8 cellular contexts compared by ENCODE assay signal in genomic region chr12:80709811-80710726, GRCh38. TPM values are rescaled to one million over a fixed set of nuclear protein-coding genes. Genes with fewer than 3 reads are reported as not detected.
A peak's percentile ranks its signal among the peaks of the same experiment; 100 is the strongest.
DNase-seq lines count a peak whose midpoint lies in the region; FAIRE-seq and TF ChIP-seq lines count a peak whose summit lies in the region.

No MANE protein-coding gene starts in this region.

- H2AFZ ChIP-seq in H9 (ENCODE audit: low read length), result no peak overlapping the region
- 0 out of 2 replicates have a peak overlapping the region, but pooled peaks have one; percentile 39 for H2AFZ ChIP-seq in OCI-LY1 (ENCODE audit: low read length)
- H2AFZ ChIP-seq in keratinocyte (ENCODE audit: control insufficient read depth, low read length), result no peak overlapping the region

- H3K4me1 Mint-ChIP-seq in H9, result peaks cover 62 to 65% of the 10 kb centered on the region in 2 experiments

- H2BK120ac ChIP-seq in H9 (ENCODE audit: low read depth, low read length, poor library complexity, severe bottlenecking), result no peak overlapping the region

- H2BK20ac ChIP-seq in H9 (ENCODE audit: low read depth, low read length, poor library complexity, severe bottlenecking), result no peak overlapping the region

- peak; percentile 75 for DNase-seq in H9
- DNase-seq in keratinocyte (ENCODE audit: low read depth, low spot score), result no peak
- DNase-seq in COLO668 (lab: John Stamatoyannopoulos, UW; ENCODE audit: unreplicated experiment), result no peak
- DNase-seq in activated CD4-positive, alpha-beta T cell treated with anti-CD3 and anti-CD28 coated beads for 4 hours, result no peak
- DNase-seq in activated T-cell treated with anti-CD3 and anti-CD28 coated beads for 4 hours, result no peak
- DNase-seq in NCI-H2029 treated with DMSO at 0.1 percent for 48 hours (lab: John Stamatoyannopoulos, UW), result no peak

- WGBS in H9 (ENCODE audit: extremely low coverage, insufficient read length, low lambda C conversion rate), result no CpG with 5 or more reads among the region's 20 CpGs

- no peak for FAIRE-seq in keratinocyte (lab: Jason Lieb, UNC)

- H3K36me3 ChIP-seq in OCI-LY1 (ENCODE audit: insufficient read depth, low read length), result no peaks in the 10 kb centered on the region
- H3K36me3 ChIP-seq in keratinocyte (ENCODE audit: control insufficient read depth in 2 of 2, extremely low read depth in 1 of 2, insufficient read depth in 2 of 2, low read length in 2 of 2), result no peaks in the 10 kb centered on the region

- no peaks in the 10 kb centered on the region for H3K79me1 ChIP-seq in H9 (ENCODE audit: insufficient read depth, low read depth, low read length, poor library complexity, severe bottlenecking)

- H3K9ac ChIP-seq in H9 (ENCODE audit: extremely low read depth, insufficient read length, low read length) (no peak overlapping the region), OCI-LY1 (ENCODE audit: low read length) (no peak overlapping the region), keratinocyte (ENCODE audit: control insufficient read depth, extremely low read depth, insufficient read depth, low read length) (no peak overlapping the region)

- no peaks in the 10 kb centered on the region for H3K36me3 Mint-ChIP-seq in H9 (ENCODE audit: insufficient read depth in 1 of 3, low read depth in 3 of 3)

- H2AK5ac ChIP-seq in H9 (ENCODE audit: insufficient read length, low read length), result no peak overlapping the region

- no peak overlapping the region for H4K5ac ChIP-seq in H9 (ENCODE audit: insufficient read length, low read depth, low read length)

- no peak overlapping the region for H2BK15ac ChIP-seq in H9 (ENCODE audit: low read depth, low read length)

- no peak overlapping the region for H3T11ph ChIP-seq in H9 (ENCODE audit: low read length)

- peak; percentile 66 for TF ChIP-seq CTCF in GM12872 (IDR thresholded peaks at IDR 0.05; ENCODE audit: insufficient read depth, low read depth, low read length)
- TF ChIP-seq CTCF in H9 (conservative IDR thresholded peaks at IDR 0.05), result peak; percentile 88
- TF ChIP-seq CTCF in OCI-LY1 (IDR thresholded peaks at IDR 0.05; ENCODE audit: low read length), result peak; percentile 81
- peak in 2 of 3 experiments; percentile 44 to 57 for TF ChIP-seq CTCF in keratinocyte (optimal IDR thresholded peaks at IDR 0.05 in 1 of 3, IDR thresholded peaks at IDR 0.05 in 1 of 3, conservative IDR thresholded peaks at IDR 0.05 in 1 of 3; ENCODE audit: extremely low read depth in 1 of 3, insufficient read depth in 2 of 3, low read length in 3 of 3)

- H4K20me1 ChIP-seq in H9 (ENCODE audit: control insufficient read depth, insufficient read depth, insufficient read length) (no peaks in the 10 kb centered on the region), OCI-LY1 (ENCODE audit: insufficient read depth, low read length) (no peaks in the 10 kb centered on the region), keratinocyte (ENCODE audit: control insufficient read depth, extremely low read depth, insufficient read depth, low read length) (no peaks in the 10 kb centered on the region)

- no peaks in the 10 kb centered on the region for H3F3A ChIP-seq in OCI-LY1 (ENCODE audit: insufficient read depth, low read length)

- H3K4me1 ChIP-seq in H9 (ENCODE audit: insufficient read depth, low read length) (peaks cover 8% of the 10 kb centered on the region), OCI-LY1 (ENCODE audit: insufficient read depth, low read length, severe bottlenecking) (no peaks in the 10 kb centered on the region), keratinocyte (ENCODE audit: control insufficient read depth, extremely low read depth, insufficient read depth, low read length) (no peaks in the 10 kb centered on the region)

- no peak overlapping the region for H3K4ac ChIP-seq in H9 (ENCODE audit: low read depth, low read length)

- H3K27me3 Mint-ChIP-seq in H9 (ENCODE audit: low read depth), result peaks cover 88% of the 10 kb centered on the region

- H3K23ac ChIP-seq in H9 (ENCODE audit: insufficient read length, low read depth, low read length), result no peak overlapping the region

- H3K9me3 Mint-ChIP-seq in H9, result no peaks in the 10 kb centered on the region; a peak in 1 of 5 replicates

- H3K14ac ChIP-seq in H9 (ENCODE audit: insufficient read depth, low read length), result no peak overlapping the region

- H3K27ac ChIP-seq in H9 (ENCODE audit: insufficient read length, low read depth, low read length) (no peak overlapping the region), OCI-LY1 (ENCODE audit: low read depth, low read length, poor library complexity, severe bottlenecking) (no peak overlapping the region), keratinocyte (ENCODE audit: control insufficient read depth, insufficient read depth, low read length) (no peak overlapping the region)

- H3K18ac ChIP-seq in H9 (ENCODE audit: insufficient read length, low read depth, low read length), result no peak overlapping the region

- no peak overlapping the region for H2BK12ac ChIP-seq in H9 (ENCODE audit: insufficient read length, low read depth, low read length)

- dilution Hi-C loops in keratinocyte (cut with MboI; ENCODE audit: extremely low pct_ligation_motif_present, low sequenced_read_pairs), result no loop called here

- H4K91ac ChIP-seq in H9 (ENCODE audit: insufficient read length, low read depth, low read length), result no peak overlapping the region

- peaks cover 22% of the 10 kb centered on the region for H3K23me2 ChIP-seq in H9 (ENCODE audit: insufficient read length, low read depth, low read length, poor library complexity, severe bottlenecking)

- H3K79me2 ChIP-seq in H9 (ENCODE audit: insufficient read depth, low read length) (no peaks in the 10 kb centered on the region), OCI-LY1 (ENCODE audit: insufficient read depth, low read length) (no peaks in the 10 kb centered on the region), keratinocyte (ENCODE audit: control insufficient read depth, insufficient read depth, low read length) (no peaks in the 10 kb centered on the region)

- no peak overlapping the region for H4K8ac ChIP-seq in H9 (replicated peaks; ENCODE audit: insufficient read length, low read depth, low read length)

- H3K4me3 ChIP-seq in OCI-LY1 (ENCODE audit: low read depth, low read length, poor library complexity, severe bottlenecking), result no peak overlapping the region
- H3K4me3 ChIP-seq in keratinocyte (ENCODE audit: control insufficient read depth in 2 of 3, extremely low read depth in 1 of 3, insufficient read depth in 2 of 3, low read depth in 1 of 3, low read length in 3 of 3), result no peak overlapping the region

- H3K4me3 Mint-ChIP-seq in H9, result peak overlapping the region; percentile 40 to 71

- H3K27ac Mint-ChIP-seq in H9, result no peak overlapping the region

- H3K56ac ChIP-seq in H9 (ENCODE audit: insufficient read length, low read depth, low read length), result no peak overlapping the region

- no peaks in the 10 kb centered on the region for H3K9me2 ChIP-seq in OCI-LY1 (ENCODE audit: low read depth, low read length)

- H3K4me2 ChIP-seq in H9 (ENCODE audit: insufficient read depth, insufficient read length, low read length), result peak overlapping the region; percentile 82
- H3K4me2 ChIP-seq in OCI-LY1 (ENCODE audit: low read length), result no peak overlapping the region; the same call in 1 of the 2 replicates
- no peak overlapping the region for H3K4me2 ChIP-seq in keratinocyte (ENCODE audit: control insufficient read depth, extremely low read depth, insufficient read depth, low read depth, low read length)

- H3K9me3 ChIP-seq in H9 (ENCODE audit: control insufficient read depth, low read depth, low read length) (no peaks in the 10 kb centered on the region), OCI-LY1 (ENCODE audit: low read length) (no peaks in the 10 kb centered on the region), keratinocyte (ENCODE audit: control insufficient read depth, low read depth, low read length) (no peaks in the 10 kb centered on the region)

- peaks cover 64% of the 10 kb centered on the region for H3K27me3 ChIP-seq in H9 (ENCODE audit: insufficient read depth, low read length)
- H3K27me3 ChIP-seq in OCI-LY1 (ENCODE audit: insufficient read depth, low read length), result no peaks in the 10 kb centered on the region
- H3K27me3 ChIP-seq in keratinocyte (ENCODE audit: control insufficient read depth, extremely low read depth, insufficient read depth, low read length), result peaks cover 28% of the 10 kb centered on the region

- no peaks in the 10 kb centered on the region for H3K9me1 ChIP-seq in keratinocyte (ENCODE audit: control insufficient read depth, extremely low read depth, insufficient read depth, low read length)

- H2BK5ac ChIP-seq in H9 (ENCODE audit: insufficient read length, low read length), result no peak overlapping the region

RNA-seq across cellular contexts. Expression of gene MYF6, which starts 2.6 kb away (rescaled TPM):
- not detected in 2 replicates for total RNA-seq in H9 (2021)
- not detected in 3 replicates for polyA plus RNA-seq in keratinocyte
- polyA plus RNA-seq in keratinocyte (2011; ENCODE audit: low read depth), result not detected
- not detected in 2 replicates for polyA plus RNA-seq in keratinocyte (2011; cell fraction: cytosol; rRNA removed)
- not detected in 2 replicates for polyA plus RNA-seq in keratinocyte (2011; cell fraction: nucleus; rRNA removed)
- not detected in 2 replicates for polyA plus RNA-seq in keratinocyte (2012; ENCODE audit: low replicate concordance)
- polyA minus RNA-seq in keratinocyte, result not detected in 3 replicates
- not detected for polyA minus RNA-seq in keratinocyte (2011; cell fraction: cytosol; rRNA and poly(A)+ RNA removed)
- polyA minus RNA-seq in keratinocyte (2011; cell fraction: nucleus; rRNA and poly(A)+ RNA removed), result not detected in 2 replicates

RNA-seq across cellular contexts. Expression of gene MYF5, which starts 6.6 kb away (rescaled TPM):
- total RNA-seq in H9 (2021), result not detected in 2 replicates
- polyA plus RNA-seq in keratinocyte, result not detected in 3 replicates
- polyA plus RNA-seq in keratinocyte (2011; ENCODE audit: low read depth), result not detected
- polyA plus RNA-seq in keratinocyte (2011; cell fraction: cytosol; rRNA removed), result not detected in 2 replicates
- not detected in 2 replicates for polyA plus RNA-seq in keratinocyte (2011; cell fraction: nucleus; rRNA removed)
- polyA plus RNA-seq in keratinocyte (2012; ENCODE audit: low replicate concordance), result not detected in 2 replicates
- polyA minus RNA-seq in keratinocyte, result not detected in 3 replicates
- not detected for polyA minus RNA-seq in keratinocyte (2011; cell fraction: cytosol; rRNA and poly(A)+ RNA removed)
- polyA minus RNA-seq in keratinocyte (2011; cell fraction: nucleus; rRNA and poly(A)+ RNA removed), result not detected in 2 replicates
